In genomic region chr6:134169881-134170486, GRCh38 we compare ENCODE assay signal across 11 cellular contexts.
A peak's percentile ranks its signal among the peaks of the same experiment; 100 is the strongest.
DNase-seq lines count a peak whose midpoint lies in the region; ATAC-seq, FAIRE-seq and TF ChIP-seq lines count a peak whose summit lies in the region.
"Had no signal": no experiment of that assay in that cellular context is flagged by ENCODE, and none has a peak within 500 bp of the region (broad histone marks: within the 10 kb centered on the region; RNA-seq: fewer than 3 reads in every experiment).

No MANE protein-coding gene starts in this region.

- H3K9me3 Mint-ChIP-seq in activated naive CD4-positive, alpha-beta T cell treated with anti-CD3 and anti-CD28 coated beads, Interleukin-2, amount 10 ng/mL, durations not matched to agents 7 days and 5 days, result no peaks in the 10 kb centered on the region
- no peaks in the 10 kb centered on the region for H3K9me3 Mint-ChIP-seq in neural progenitor cell
- H3K9me3 Mint-ChIP-seq: CD8-positive, alpha-beta T cell had no signal

- no peak for FAIRE-seq in GM12892 (lab: Jason Lieb, UNC)

- CTCF ChIA-PET in activated naive CD4-positive, alpha-beta T cell treated with anti-CD3 and anti-CD28 coated beads, Interleukin-2, amount 10 ng/mL, durations not matched to agents 7 days and 5 days (lab: Charles Lee), result interaction anchor here (0.8 kb wide), 1 partner anchor 770 kb away, joined by 3 read pairs; no protein-coding TSS in a partner anchor

- DNase-seq in activated naive CD4-positive, alpha-beta T cell treated with anti-CD3 and anti-CD28 coated beads, Interleukin-2, amount 10 ng/mL, durations not matched to agents 7 days and 5 days, result no peak
- no peak for DNase-seq in activated naive CD4-positive, alpha-beta T cell (lab: John Stamatoyannopoulos, UW)
- DNase-seq in cardiac fibroblast (ENCODE audit: low read depth in 2 of 2) (peak; percentile 50 to 67), lung microvascular endothelial cell (ENCODE audit: low read depth in 2 of 2) (peak; percentile 47 to 50), tibial artery (no peak), GM12892 (ENCODE audit: insufficient read length) (no peak), neural progenitor cell (ENCODE audit: low spot score) (no peak)
- DNase-seq: glutamatergic neuron had no signal

- peak overlapping the region; percentile 69 to 76 for H3K4me3 ChIP-seq in cardiac fibroblast (replicated peaks in 1 of 2; ENCODE audit: low read depth in 2 of 2, low read length in 2 of 2)
- peak overlapping the region; percentile 16 to 30 for H3K4me3 ChIP-seq in tibial artery
- H3K4me3 ChIP-seq in neural progenitor cell, result no peak overlapping the region

- no peak overlapping the region for H3K9ac ChIP-seq in neural progenitor cell
- H3K9ac ChIP-seq: KMS-11 had no signal

- intact Hi-C loops in tibial artery (cut with DNase I; ENCODE audit: low total_unique reads), result loop anchor here (5.0 to 10.0 kb wide), 2 partner anchors 205 to 652 kb away; no protein-coding TSS in a partner anchor

- no peak for TF ChIP-seq POLR2A in GM12892 (IDR thresholded peaks at IDR 0.05; ENCODE audit: low read depth, low read length)

- ATAC-seq in GM21619 (IDR thresholded peaks at IDR 0.05; ENCODE audit: unreplicated experiment), result no peak
- ATAC-seq: CD8-positive, alpha-beta T cell had no signal

- TF ChIP-seq CTCF in cardiac fibroblast (IDR thresholded peaks at IDR 0.05; ENCODE audit: low read depth, low read length) (no peak), tibial artery (IDR thresholded peaks at IDR 0.05) (no peak), neural progenitor cell (IDR thresholded peaks at IDR 0.05) (no peak)

- H3K36me3 Mint-ChIP-seq in activated naive CD4-positive, alpha-beta T cell treated with anti-CD3 and anti-CD28 coated beads, Interleukin-2, amount 10 ng/mL, durations not matched to agents 7 days and 5 days, result peaks cover 70% of the 10 kb centered on the region
- H3K36me3 Mint-ChIP-seq in neural progenitor cell, result no peaks in the 10 kb centered on the region

- peak overlapping the region; percentile 99 for H3K4me3 Mint-ChIP-seq in activated naive CD4-positive, alpha-beta T cell treated with anti-CD3 and anti-CD28 coated beads, Interleukin-2, amount 10 ng/mL, durations not matched to agents 7 days and 5 days
- no peak overlapping the region for H3K4me3 Mint-ChIP-seq in neural progenitor cell
- H3K4me3 Mint-ChIP-seq: CD8-positive, alpha-beta T cell had no signal

- peaks cover 7% of the 10 kb centered on the region for H3F3A ChIP-seq in neural progenitor cell (ENCODE audit: low read depth)

- H3K27ac Mint-ChIP-seq in activated naive CD4-positive, alpha-beta T cell treated with anti-CD3 and anti-CD28 coated beads, Interleukin-2, amount 10 ng/mL, durations not matched to agents 7 days and 5 days, result no peak overlapping the region
- no peak overlapping the region for H3K27ac Mint-ChIP-seq in neural progenitor cell

- H4K20me1 ChIP-seq in neural progenitor cell (ENCODE audit: low read depth), result no peaks in the 10 kb centered on the region

- H3K9me3 ChIP-seq in tibial artery, result no peaks in the 10 kb centered on the region
- no peaks in the 10 kb centered on the region for H3K9me3 ChIP-seq in neural progenitor cell (ENCODE audit: low read depth)

- peak overlapping the region; percentile 21 to 56 for H3K27ac ChIP-seq in tibial artery
- H3K27ac ChIP-seq in neural progenitor cell, result no peak overlapping the region
- H3K27ac ChIP-seq: KMS-11 had no signal

- H2AFZ ChIP-seq in neural progenitor cell (replicated peaks), result no peak overlapping the region

- no peaks in the 10 kb centered on the region for H3K27me3 ChIP-seq in tibial artery
- H3K27me3 ChIP-seq in neural progenitor cell, result no peaks in the 10 kb centered on the region

- H3K27me3 Mint-ChIP-seq in activated naive CD4-positive, alpha-beta T cell treated with anti-CD3 and anti-CD28 coated beads, Interleukin-2, amount 10 ng/mL, durations not matched to agents 7 days and 5 days, result peaks cover 3% of the 10 kb centered on the region
- no peaks in the 10 kb centered on the region for H3K27me3 Mint-ChIP-seq in neural progenitor cell (ENCODE audit: insufficient read depth, low read depth)

- H3K36me3 ChIP-seq in tibial artery, result peaks cover 27 to 57% (median 38%) of the 10 kb centered on the region in 3 donors
- no peaks in the 10 kb centered on the region for H3K36me3 ChIP-seq in neural progenitor cell

- H3K79me2 ChIP-seq in neural progenitor cell (ENCODE audit: low read depth), result no peaks in the 10 kb centered on the region

- H3K4me1 Mint-ChIP-seq in activated naive CD4-positive, alpha-beta T cell treated with anti-CD3 and anti-CD28 coated beads, Interleukin-2, amount 10 ng/mL, durations not matched to agents 7 days and 5 days, result peaks cover 48% of the 10 kb centered on the region
- H3K4me1 Mint-ChIP-seq in neural progenitor cell, result no peaks in the 10 kb centered on the region

- H3K4me2 ChIP-seq in neural progenitor cell, result no peak overlapping the region
- H3K4me2 ChIP-seq: KMS-11 had no signal

- H3K4me1 ChIP-seq in tibial artery, result peaks cover 0 to 8% (median 2%) of the 10 kb centered on the region in 4 donors
- no peaks in the 10 kb centered on the region for H3K4me1 ChIP-seq in neural progenitor cell

Comparison
In these comparisons a context has a peak if more than half of its experiments do, and no peak if none do; other contexts are left out.
1. DNase-seq: peak in cardiac fibroblast (2 of 2) and lung microvascular endothelial cell (2 of 2); none in activated naive CD4-positive, alpha-beta T cell treated with anti-CD3 and anti-CD28 coated beads, Interleukin-2, amount 10 ng/mL, durations not matched to agents 7 days and 5 days (single experiment), activated naive CD4-positive, alpha-beta T cell (0 of 4), tibial artery (0 of 2), GM12892 (single experiment) and neural progenitor cell (single experiment).